Comparison of ENCODE assay signal across 1 cellular context in genomic region chr5:135127604-135128240, GRCh38.
TF ChIP-seq lines count a peak whose summit lies in the region.

No MANE protein-coding gene starts in this region.

TF ChIP-seq in HepG2, 621 proteins besides CTCF, POLR2A, EP300 and RAD21 (continued from another document):
- TF ChIP-seq ARID5B (CRISPR knock-in tag; IDR thresholded peaks at IDR 0.05) (peak; percentile 31; the same call in 1 of the 2 replicates), GATAD2A (CRISPR knock-in tag; IDR thresholded peaks at IDR 0.05) (peak; percentile 49; the same call in 1 of the 2 replicates), ARID2 (CRISPR knock-in tag; IDR thresholded peaks at IDR 0.05; ENCODE audit: borderline replicate concordance) (peak; percentile 73; the same call in 1 of the 2 replicates), ZNF614 (CRISPR knock-in tag; IDR thresholded peaks at IDR 0.05; ENCODE audit: borderline replicate concordance) (no peak), REL (CRISPR knock-in tag; conservative IDR thresholded peaks at IDR 0.05) (no peak), FOXK1 (CRISPR knock-in tag; IDR thresholded peaks at IDR 0.05; ENCODE audit: borderline replicate concordance, low read depth) (0 out of 2 replicates have a peak, but pooled peaks have one; percentile 27), ZMYM3 (CRISPR knock-in tag; IDR thresholded peaks at IDR 0.05) (0 out of 2 replicates have a peak, but pooled peaks have one; percentile 13), ZNF687 (CRISPR knock-in tag; IDR thresholded peaks at IDR 0.05) (peak; percentile 87), MTF2 (CRISPR knock-in tag; IDR thresholded peaks at IDR 0.05; ENCODE audit: borderline replicate concordance) (0 out of 2 replicates have a peak, but pooled peaks have one; percentile 63), FOXA3 (CRISPR knock-in tag; IDR thresholded peaks at IDR 0.05) (peak; percentile 74), TBX3 (IDR thresholded peaks at IDR 0.05; ENCODE audit: borderline replicate concordance) (no peak), TFAP4 (IDR thresholded peaks at IDR 0.05; ENCODE audit: borderline replicate concordance, low read depth) (peak; percentile 25; the same call in 1 of the 2 replicates), TEAD3 (CRISPR knock-in tag; optimal IDR thresholded peaks at IDR 0.05; ENCODE audit: borderline replicate concordance) (peak; percentile 35), KDM2A (CRISPR knock-in tag; IDR thresholded peaks at IDR 0.05; ENCODE audit: borderline replicate concordance, low read depth) (0 out of 2 replicates have a peak, but pooled peaks have one; percentile 31), NR0B2 (CRISPR knock-in tag; IDR thresholded peaks at IDR 0.05) (no peak), ZNF382 (CRISPR knock-in tag; IDR thresholded peaks at IDR 0.05; ENCODE audit: borderline replicate concordance) (no peak), MNT (IDR thresholded peaks at IDR 0.05) (no peak), POLR2G (IDR thresholded peaks at IDR 0.05; ENCODE audit: low read depth, low read length) (peak; percentile 43; the same call in 1 of the 2 replicates), SAP130 (CRISPR knock-in tag; IDR thresholded peaks at IDR 0.05; ENCODE audit: low read depth) (0 out of 2 replicates have a peak, but pooled peaks have one; percentile 26), CEBPZ (IDR thresholded peaks at IDR 0.05; ENCODE audit: low read length) (no peak), ZNF644 (CRISPR knock-in tag; IDR thresholded peaks at IDR 0.05; ENCODE audit: low read depth) (peak; percentile 40; the same call in 1 of the 2 replicates), ZNF121 (CRISPR knock-in tag; IDR thresholded peaks at IDR 0.05) (0 out of 2 replicates have a peak, but pooled peaks have one; percentile 9), ZNF609 (CRISPR knock-in tag; IDR thresholded peaks at IDR 0.05; ENCODE audit: borderline replicate concordance) (no peak), ZFP91 (CRISPR knock-in tag; IDR thresholded peaks at IDR 0.05; ENCODE audit: borderline replicate concordance) (0 out of 2 replicates have a peak, but pooled peaks have one; percentile 59), SP4 (CRISPR knock-in tag; IDR thresholded peaks at IDR 0.05) (peak; percentile 42; the same call in 1 of the 2 replicates), ZNF605 (CRISPR knock-in tag; IDR thresholded peaks at IDR 0.05) (peak; percentile 18; the same call in 1 of the 2 replicates), SNAI1 (CRISPR knock-in tag; IDR thresholded peaks at IDR 0.05; ENCODE audit: borderline replicate concordance) (0 out of 2 replicates have a peak, but pooled peaks have one; percentile 35)
